ENCODE assay signal across 17 cellular contexts in genomic region chr11:47233051-47233450, GRCh38. TPM values are rescaled to one million over a fixed set of nuclear protein-coding genes. Genes with fewer than 3 reads are reported as not detected.
A peak's percentile ranks its signal among the peaks of the same experiment; 100 is the strongest.
DNase-seq lines count a peak whose midpoint lies in the region; ATAC-seq and TF ChIP-seq lines count a peak whose summit lies in the region.
"Had no signal": no experiment of that assay in that cellular context is flagged by ENCODE, and none has a peak within 500 bp of the region (broad histone marks: within the 10 kb centered on the region; RNA-seq: fewer than 3 reads in every experiment).

No MANE protein-coding gene starts in this region.

- H3K4me1 ChIP-seq in CD8-positive, alpha-beta memory T cell (ENCODE audit: insufficient read depth, low read length): peaks cover 17% of the 10 kb centered on the region
- H3K4me1 ChIP-seq in RWPE2 (ENCODE audit: insufficient read depth, poor library complexity, severe bottlenecking) (peaks cover 9% of the 10 kb centered on the region), vagina (no peaks in the 10 kb centered on the region)

- peaks cover 0 to 63% (median 15%) of the 10 kb centered on the region in 3 donors for H3K36me3 Mint-ChIP-seq in CD8-positive, alpha-beta memory T cell

- no peak overlapping the region for H3K4me3 Mint-ChIP-seq in CD8-positive, alpha-beta memory T cell
- H3K4me3 Mint-ChIP-seq: IgD-negative memory B cell had no signal

- H3K4me3 ChIP-seq in CD8-positive, alpha-beta memory T cell (ENCODE audit: low read length): no peak overlapping the region
- H3K4me3 ChIP-seq in RWPE2 (ENCODE audit: severe bottlenecking) (no peak overlapping the region), vagina (no peak overlapping the region)
- H3K4me3 ChIP-seq: PC-9 had no signal

- POLR2A ChIA-PET in CD8-positive, alpha-beta memory T cell (lab: Charles Lee): interaction anchor here (1.3 kb wide), 1 partner anchor 15 kb away, joined by 3 read pairs; the partner anchor contains the start of gene ACP2

- no peaks in the 10 kb centered on the region for H3K9me3 Mint-ChIP-seq in CD8-positive, alpha-beta memory T cell
- H3K9me3 Mint-ChIP-seq: IgD-negative memory B cell had no signal

- no peaks in the 10 kb centered on the region for H3K27me3 Mint-ChIP-seq in CD8-positive, alpha-beta memory T cell
- H3K27me3 Mint-ChIP-seq: IgD-negative memory B cell had no signal

- ATAC-seq in RWPE2 (ENCODE audit: low read depth): no peak
- no peak for ATAC-seq in HG03025 (IDR thresholded peaks at IDR 0.05; ENCODE audit: low FRiP score, unreplicated experiment)
- ATAC-seq: Right ventricle myocardium inferior had no signal

- H3K4me1 Mint-ChIP-seq in CD8-positive, alpha-beta memory T cell: peaks cover 14 to 25% (median 24%) of the 10 kb centered on the region in 3 donors

- H3K36me3 ChIP-seq in CD8-positive, alpha-beta memory T cell (ENCODE audit: insufficient read depth, low read length): no peaks in the 10 kb centered on the region
- H3K36me3 ChIP-seq in RWPE2 (ENCODE audit: low read depth) (peaks cover 77% of the 10 kb centered on the region), vagina (peaks cover 0 to 31% of the 10 kb centered on the region in 2 donors)

- TF ChIP-seq POLR2A in vagina (IDR thresholded peaks at IDR 0.05): no peak

- TF ChIP-seq CTCF in RWPE2 (IDR thresholded peaks at IDR 0.05; ENCODE audit: poor library complexity, severe bottlenecking) (no peak), vagina (IDR thresholded peaks at IDR 0.05) (no peak)

- intact Hi-C loops in posterior vena cava (cut with DNase I) (no loop called here), vagina (cut with DNase I) (no loop called here)

- DNase-seq in CD8-positive, alpha-beta memory T cell: no peak
- DNase-seq in RWPE2 (ENCODE audit: low spot score) (no peak), posterior vena cava (ENCODE audit: low spot score) (peak; percentile 23), vagina (ENCODE audit: extremely low spot score in 2 of 2) (no peak), cortex of kidney (lab: John Stamatoyannopoulos, UW) (no peak)
- DNase-seq: C1 segment of cervical spinal cord, COR-L47, Kasumi-1, NCI-H1105, NCI-H1694 treated with DMSO at 0.1 percent for 48 hours, NCI-H2107, NCI-H2227 treated with DMSO at 0.1 percent for 48 hours, NCI-H524, PC-9 had no signal

- no peaks in the 10 kb centered on the region for H3K9me3 ChIP-seq in CD8-positive, alpha-beta memory T cell (ENCODE audit: low read length)
- no peaks in the 10 kb centered on the region for H3K9me3 ChIP-seq in RWPE2 (ENCODE audit: severe bottlenecking)
- no peaks in the 10 kb centered on the region for H3K9me3 ChIP-seq in vagina

- H3K27ac ChIP-seq in CD8-positive, alpha-beta memory T cell (ENCODE audit: low read depth, low read length): no peak overlapping the region
- H3K27ac ChIP-seq in RWPE2 (ENCODE audit: poor library complexity, severe bottlenecking): peak overlapping the region; percentile 71
- H3K27ac ChIP-seq in vagina: no peak overlapping the region
- H3K27ac ChIP-seq: PC-9 had no signal

- peak overlapping the region in 5 of 8 donors; percentile 23 to 65 (median 42) for H3K27ac Mint-ChIP-seq in CD8-positive, alpha-beta memory T cell
- H3K27ac Mint-ChIP-seq: IgD-negative memory B cell had no signal

- no peaks in the 10 kb centered on the region for H3K27me3 ChIP-seq in CD8-positive, alpha-beta memory T cell (ENCODE audit: insufficient read depth, low read length, poor library complexity, severe bottlenecking)
- H3K27me3 ChIP-seq in RWPE2 (ENCODE audit: insufficient read depth, poor library complexity, severe bottlenecking) (no peaks in the 10 kb centered on the region), vagina (no peaks in the 10 kb centered on the region)

- CTCF ChIA-PET in CD8-positive, alpha-beta memory T cell (lab: Charles Lee): interaction anchor here (0.8 to 2.5 kb wide), 5 partner anchors 9 to 179 kb away, joined by 3 to 9 read pairs (median 5); partner anchors contain the start of gene DDB2

RNA-seq across cellular contexts. Expression of gene ACP2, which starts 15.6 kb away (rescaled TPM):
- 10 to 100 TPM; 24.1 to 24.5 TPM for total RNA-seq in CD8-positive, alpha-beta memory T cell
- polyA plus RNA-seq in CD8-positive, alpha-beta memory T cell: 14.6 TPM
- total RNA-seq in posterior vena cava: 10 to 100 TPM; 18.0 to 25.1 TPM
- 54.8 TPM for total RNA-seq in vagina

RNA-seq across cellular contexts. Expression of gene DDB2, which starts 18.3 kb away (rescaled TPM):
- total RNA-seq in CD8-positive, alpha-beta memory T cell: 100 to 1,000 TPM; 170 to 172 TPM
- 34.4 TPM for polyA plus RNA-seq in CD8-positive, alpha-beta memory T cell
- total RNA-seq in posterior vena cava: 10 to 100 TPM; 30.1 to 31.5 TPM
- total RNA-seq in vagina: 42.2 TPM

RNA-seq across cellular contexts. Expression of gene NR1H3, which starts 24.7 kb away (rescaled TPM):
- total RNA-seq in CD8-positive, alpha-beta memory T cell: 10 to 100 TPM in 1 of 2 experiments, 1 to 10 TPM in 1; 9.6 to 13.6 TPM
- polyA plus RNA-seq in CD8-positive, alpha-beta memory T cell: 3.7 TPM
- total RNA-seq in posterior vena cava (10 to 100 TPM; 11.9 to 24.8 TPM), vagina (60.9 TPM)

RNA-seq across cellular contexts. Expression of gene MADD, which starts 36.9 kb away (rescaled TPM):
- total RNA-seq in CD8-positive, alpha-beta memory T cell: 10 to 100 TPM; 62.1 to 65.7 TPM
- 30.5 TPM for polyA plus RNA-seq in CD8-positive, alpha-beta memory T cell
- 10 to 100 TPM; 32.4 to 32.5 TPM for total RNA-seq in posterior vena cava
- total RNA-seq in vagina: 56.5 TPM

RNA-seq across cellular contexts. Expression of gene PACSIN3, which starts 46.8 kb away (rescaled TPM):
- total RNA-seq in CD8-positive, alpha-beta memory T cell: 1 to 10 TPM; 7.9 to 9.2 TPM
- not detected for polyA plus RNA-seq in CD8-positive, alpha-beta memory T cell
- total RNA-seq in posterior vena cava: 10 to 100 TPM; 33.1 to 47.4 TPM
- total RNA-seq in vagina: 59.4 TPM
- polyA plus RNA-seq: IgD-negative memory B cell had no signal
